Comparison of ENCODE assay signal across 8 cellular contexts in the genomic region with DNA sequence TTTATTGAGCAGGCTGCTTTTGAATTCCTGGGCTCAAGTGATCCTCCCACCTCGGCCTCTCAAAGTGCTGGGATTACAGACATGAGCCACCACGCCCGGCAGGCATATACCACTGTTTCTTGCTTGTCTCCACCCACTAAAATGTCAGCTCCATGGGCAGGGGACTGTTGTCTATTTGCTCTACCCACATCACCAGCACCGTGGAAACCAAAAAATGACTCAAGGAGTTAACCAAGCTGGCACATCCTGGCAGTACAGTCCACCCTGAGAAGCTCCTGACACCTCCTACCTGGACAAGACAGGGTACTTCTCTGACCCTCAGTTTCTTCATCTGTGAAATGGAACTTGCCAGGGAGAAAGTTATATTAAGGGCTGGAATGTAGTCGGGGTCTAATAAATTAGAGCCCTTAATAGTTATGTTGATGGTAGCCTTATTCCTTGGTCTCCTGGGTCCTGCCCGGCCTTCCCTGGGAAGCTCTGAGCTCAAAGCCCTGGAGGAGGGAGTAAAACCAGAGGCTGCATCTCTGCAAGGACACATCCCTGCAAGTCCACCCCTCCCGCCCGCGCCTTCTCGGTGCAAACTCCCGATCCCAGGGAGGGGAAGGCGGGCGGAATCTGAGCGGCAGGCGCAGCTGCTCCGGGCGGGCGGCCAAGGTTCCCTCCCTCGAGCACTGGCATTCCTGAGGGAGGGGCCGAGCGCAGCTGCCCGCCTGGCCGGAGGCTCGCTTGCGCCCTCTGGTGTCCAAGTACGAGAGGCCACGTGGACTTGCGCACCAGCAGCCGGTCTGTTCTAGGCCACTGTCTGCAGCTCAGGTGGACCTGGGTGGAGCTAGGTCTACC. TPM values are rescaled to one million over a fixed set of nuclear protein-coding genes. Genes with fewer than 3 reads are reported as not detected.
DNase-seq lines count a peak whose midpoint lies in the region; ATAC-seq and TF ChIP-seq lines count a peak whose summit lies in the region.

No MANE protein-coding gene starts in this region.

- H3K27me3 Mint-ChIP-seq in Calu3 (ENCODE audit: unreplicated experiment), result peaks cover 22% of the 10 kb centered on the region
- peaks cover 11% of the 10 kb centered on the region for H3K27me3 Mint-ChIP-seq in activated CD4-positive, alpha-beta T cell treated with anti-CD3 and anti-CD28 coated beads for 36 hours
- H3K27me3 Mint-ChIP-seq in chondrocyte (ENCODE audit: low read depth), result peaks cover 4% of the 10 kb centered on the region

- POLR2A ChIA-PET in activated CD4-positive, alpha-beta T cell treated with anti-CD3 and anti-CD28 coated beads for 36 hours (lab: Charles Lee), result no interaction called here

- H3K4me3 Mint-ChIP-seq in Calu3 (ENCODE audit: low read depth, unreplicated experiment) (peak overlapping the region; percentile 14), chondrocyte (ENCODE audit: unreplicated experiment) (no peak overlapping the region)
- H3K4me3 Mint-ChIP-seq in activated CD4-positive, alpha-beta T cell treated with anti-CD3 and anti-CD28 coated beads for 36 hours, result no peak overlapping the region

- no peak overlapping the region for H3K27ac Mint-ChIP-seq in Calu3 (ENCODE audit: unreplicated experiment)
- H3K27ac Mint-ChIP-seq in activated CD4-positive, alpha-beta T cell treated with anti-CD3 and anti-CD28 coated beads for 36 hours, result no peak overlapping the region
- H3K27ac Mint-ChIP-seq in chondrocyte (ENCODE audit: unreplicated experiment), result no peak overlapping the region

- CTCF ChIA-PET in Calu3 (lab: Charles Lee), result interaction anchor here (0.9 to 1.1 kb wide), 3 partner anchors 26 to 223 kb away, joined by 3 to 6 read pairs (median 3); no protein-coding TSS in a partner anchor
- CTCF ChIA-PET in activated CD4-positive, alpha-beta T cell treated with anti-CD3 and anti-CD28 coated beads for 36 hours (lab: Charles Lee), result interaction anchor here (0.6 to 2.4 kb wide), 26 partner anchors 8 to 1970 kb away, joined by 3 to 40 read pairs (median 4); a partner anchor contains a TSS

- intact Hi-C loops in Calu3 (cut with micrococcal nuclease; ENCODE audit: unreplicated experiment) (loop anchor here (2.0 kb wide), 1 partner anchor 93 kb away; no protein-coding TSS in a partner anchor), left colon (cut with DNase I, micrococcal nuclease) (loop anchor here (10.0 kb wide), 1 partner anchor 93 kb away; a partner anchor contains a TSS)
- intact Hi-C loops in activated CD4-positive, alpha-beta T cell treated with anti-CD3 and anti-CD28 coated beads for 36 hours (cut with DNase I, micrococcal nuclease), result loop anchor here (1.0 kb wide), 2 partner anchors 27 to 93 kb away; no protein-coding TSS in a partner anchor

- DNase-seq in Calu3, result peak; percentile 95
- peak; percentile 78 for DNase-seq in NCI-H460 (ENCODE audit: extremely low read depth, low read depth)
- peak; percentile 91 for DNase-seq in activated CD4-positive, alpha-beta T cell treated with anti-CD3 and anti-CD28 coated beads for 36 hours
- DNase-seq in chondrocyte (ENCODE audit: low spot score), result peak; percentile 98
- peak; percentile 94 to 97 for DNase-seq in left colon
- peak; percentile 51 for DNase-seq in stimulated activated CD4-positive, alpha-beta T cell treated with anti-CD3 and anti-CD28 coated beads, Interleukin-2, amount 100 ng/mL, for 4 hours (ENCODE audit: low read depth)

- H3K36me3 Mint-ChIP-seq in Calu3 (ENCODE audit: insufficient read depth, unreplicated experiment) (no peaks in the 10 kb centered on the region), chondrocyte (ENCODE audit: low read depth) (no peaks in the 10 kb centered on the region)
- no peaks in the 10 kb centered on the region for H3K36me3 Mint-ChIP-seq in activated CD4-positive, alpha-beta T cell treated with anti-CD3 and anti-CD28 coated beads for 36 hours (ENCODE audit: low read depth)

- H3K4me1 Mint-ChIP-seq in Calu3 (ENCODE audit: low read depth, unreplicated experiment), result peaks cover 5% of the 10 kb centered on the region
- H3K4me1 Mint-ChIP-seq in activated CD4-positive, alpha-beta T cell treated with anti-CD3 and anti-CD28 coated beads for 36 hours, result no peaks in the 10 kb centered on the region
- peaks cover 7% of the 10 kb centered on the region for H3K4me1 Mint-ChIP-seq in chondrocyte (ENCODE audit: low read depth)

- ATAC-seq in HG02970 (IDR thresholded peaks at IDR 0.05; ENCODE audit: low FRiP score, unreplicated experiment) (peak; percentile 58), left colon (peak; percentile 100), GM18870 (IDR thresholded peaks at IDR 0.05; ENCODE audit: unreplicated experiment) (no peak)
- peak; percentile 97 for ATAC-seq in activated CD4-positive, alpha-beta T cell treated with anti-CD3 and anti-CD28 coated beads for 36 hours

- peak; percentile 82 for TF ChIP-seq CTCF in Calu3 (IDR thresholded peaks at IDR 0.05; ENCODE audit: unreplicated experiment)
- TF ChIP-seq CTCF in chondrocyte (IDR thresholded peaks at IDR 0.05), result peak; percentile 94

- BruUV-seq in Calu3 (replicated peaks; lab: Mats Ljungman, UMichigan), result no TSS peak

- H3K9me3 Mint-ChIP-seq in Calu3 (ENCODE audit: low read depth, unreplicated experiment), result no peaks in the 10 kb centered on the region
- no peaks in the 10 kb centered on the region for H3K9me3 Mint-ChIP-seq in activated CD4-positive, alpha-beta T cell treated with anti-CD3 and anti-CD28 coated beads for 36 hours (ENCODE audit: low read depth)
- H3K9me3 Mint-ChIP-seq in chondrocyte (ENCODE audit: low read depth), result no peaks in the 10 kb centered on the region

RNA-seq across cellular contexts. Expression of a gene that starts 14.1 kb away (rescaled TPM):
- not detected in 2 replicates for total RNA-seq in Calu3 (2022)
- not detected in 2 replicates for total RNA-seq in NCI-H460 (2014; rRNA removed; shearing (Covaris generic))
- not detected in 2 replicates for polyA plus RNA-seq in NCI-H460 (2014; cell fraction: nucleus; rRNA removed)
- total RNA-seq in activated CD4-positive, alpha-beta T cell treated with anti-CD3 and anti-CD28 coated beads for 36 hours, result not detected
- not detected in 3 replicates for total RNA-seq in chondrocyte
- not detected for total RNA-seq in left colon

RNA-seq across cellular contexts. Expression of a gene that starts 17.1 kb away (rescaled TPM):
- total RNA-seq in Calu3 (2022) (0.26 and 0.49 TPM in 2 replicates), chondrocyte (24.8 to 65.9 TPM (median 63.6 TPM) in 3 replicates), left colon (1 to 10 TPM; 2.9 to 4.0 TPM)
- 0.06 and 0.12 TPM in 2 replicates for total RNA-seq in NCI-H460 (2014; rRNA removed; shearing (Covaris generic))
- 0.02 and 0.36 TPM in 2 replicates for polyA plus RNA-seq in NCI-H460 (2014; cell fraction: nucleus; rRNA removed)
- total RNA-seq in activated CD4-positive, alpha-beta T cell treated with anti-CD3 and anti-CD28 coated beads for 36 hours, result 1 to 10 TPM in 1 of 2 experiments, under 1 TPM in 1; 0.77 to 1.1 TPM

RNA-seq across cellular contexts. Expression of a gene that starts 58.7 kb away (rescaled TPM):
- 37.3 and 61.5 TPM in 2 replicates for total RNA-seq in Calu3 (2022)
- 9.1 and 9.4 TPM in 2 replicates for total RNA-seq in NCI-H460 (2014; rRNA removed; shearing (Covaris generic))
- 18.9 and 27.6 TPM in 2 replicates for polyA plus RNA-seq in NCI-H460 (2014; cell fraction: nucleus; rRNA removed)
- 10 to 100 TPM; 49.8 to 62.6 TPM for total RNA-seq in activated CD4-positive, alpha-beta T cell treated with anti-CD3 and anti-CD28 coated beads for 36 hours
- 15.8 to 21.8 TPM (median 19.9 TPM) in 3 replicates for total RNA-seq in chondrocyte
- 10 to 100 TPM; 18.3 to 27.9 TPM for total RNA-seq in left colon
